30 cellular contexts compared by ENCODE assay signal in the genomic region with DNA sequence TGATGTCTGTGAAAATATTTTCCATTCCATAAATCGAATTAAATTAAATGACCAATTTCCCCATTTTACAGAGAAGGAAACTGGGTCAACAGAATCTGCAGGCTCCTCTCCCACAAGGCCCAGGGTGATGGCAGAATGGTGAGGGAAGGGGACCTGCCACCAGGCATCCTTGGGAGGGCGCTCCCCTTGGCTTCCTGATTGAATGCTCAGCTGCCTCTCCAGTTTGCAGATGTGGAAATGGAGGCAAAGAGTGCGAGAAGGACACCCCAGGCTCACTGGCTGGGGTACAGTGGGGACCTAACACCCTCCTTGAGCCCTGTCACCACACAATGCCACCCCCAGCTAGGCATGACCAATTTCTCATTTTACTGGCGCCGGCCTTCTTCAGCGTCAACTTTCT. TPM values are rescaled to one million over a fixed set of nuclear protein-coding genes. Genes with fewer than 3 reads are reported as not detected.
DNase-seq lines count a peak whose midpoint lies in the region; ATAC-seq, FAIRE-seq and TF ChIP-seq lines count a peak whose summit lies in the region.
"Had no signal": no experiment of that assay in that cellular context is flagged by ENCODE, and none has a peak within 500 bp of the region (broad histone marks: within the 10 kb centered on the region; RNA-seq: fewer than 3 reads in every experiment).

No MANE protein-coding gene starts in this region.

- H3K36me3 ChIP-seq in right atrium auricular region (no peaks in the 10 kb centered on the region), pancreas (no peaks in the 10 kb centered on the region), upper lobe of right lung (no peaks in the 10 kb centered on the region), left lung (no peaks in the 10 kb centered on the region)
- H3K36me3 ChIP-seq: ascending aorta, BLaER1, upper lobe of left lung had no signal

- WGBS in right cardiac atrium = 92% methylated on average over 6 of the region's 6 CpGs
- WGBS in pancreas, 2 donors = 90 to 91% methylated on average over 6 of the region's 6 CpGs

- H3K4me3 ChIP-seq in right atrium auricular region = no peak overlapping the region
- no peak overlapping the region for H3K4me3 ChIP-seq in right cardiac atrium (ENCODE audit: low read length)
- H3K4me3 ChIP-seq in pancreas = no peak overlapping the region
- H3K4me3 ChIP-seq in upper lobe of right lung = no peak overlapping the region
- H3K4me3 ChIP-seq in left lung = no peak overlapping the region
- H3K4me3 ChIP-seq: ascending aorta, BLaER1, upper lobe of left lung had no signal

- DNase-seq in right atrium auricular region (ENCODE audit: low spot score) (peak; percentile 43), right cardiac atrium (no peak), iPS-NIHi11 (ENCODE audit: low spot score) (peak; percentile 2), pancreas (peak in 4 of 6 donors; percentile 6 to 21 (median 12)), upper lobe of right lung (peak; percentile 25), D721Med (ENCODE audit: insufficient read length, low spot score) (no peak), hepatic stellate cell (ENCODE audit: low spot score) (no peak), left lung (no peak)
- DNase-seq: activated CD4-positive, alpha-beta T cell treated with anti-CD3 and anti-CD28 coated beads, Interleukin-2, amount 50 U/mL, for 4 hours; activated CD4-positive, CD25-positive, alpha-beta regulatory T cell; activated naive CD8-positive, alpha-beta T cell treated with anti-CD3 and anti-CD28 coated beads for 36 hours; caudate nucleus; DMS153; foreskin fibroblast; H9; kidney glomerular epithelial cell; MM.1S; NCI-H1417; NCI-H2029 treated with DMSO at 0.1 percent for 48 hours; NCI-H526; nephron progenitor cell; OCI-M1; SK-N-SH; substantia nigra had no signal

- ATAC-seq in right cardiac atrium = no peak
- ATAC-seq in pancreas = no peak
- no peak for ATAC-seq in upper lobe of right lung
- ATAC-seq in left lung = no peak
- ATAC-seq: stimulated activated memory B cell treated with anti-CD40 and anti-IgM and Interleukin-4, amounts not matched to agents 10 μg/mL and 1 μg/mL and 100 μg/mL, for 72 hours had no signal

- TF ChIP-seq CTCF in right atrium auricular region (IDR thresholded peaks at IDR 0.05) (no peak), pancreas (IDR thresholded peaks at IDR 0.05) (no peak), upper lobe of right lung (IDR thresholded peaks at IDR 0.05) (no peak), D721Med (IDR thresholded peaks at IDR 0.05; ENCODE audit: insufficient read depth, missing control alignments) (no peak), left lung (IDR thresholded peaks at IDR 0.05) (no peak)

- H3K27me3 ChIP-seq in right atrium auricular region (no peaks in the 10 kb centered on the region), right cardiac atrium (ENCODE audit: control insufficient read depth, insufficient read depth) (no peaks in the 10 kb centered on the region), pancreas (no peaks in the 10 kb centered on the region), upper lobe of right lung (no peaks in the 10 kb centered on the region), left lung (peaks cover 0 to 25% of the 10 kb centered on the region in 2 donors)
- H3K27me3 ChIP-seq: ascending aorta, BLaER1, upper lobe of left lung had no signal

- H3K9me3 ChIP-seq in right atrium auricular region = no peaks in the 10 kb centered on the region
- H3K9me3 ChIP-seq in right cardiac atrium (ENCODE audit: control insufficient read depth, low read length) = no peaks in the 10 kb centered on the region
- no peaks in the 10 kb centered on the region for H3K9me3 ChIP-seq in pancreas
- H3K9me3 ChIP-seq in upper lobe of right lung = no peaks in the 10 kb centered on the region
- H3K9me3 ChIP-seq in left lung = no peaks in the 10 kb centered on the region
- H3K9me3 ChIP-seq: ascending aorta, BLaER1, SK-N-SH, upper lobe of left lung had no signal

- H3K4me1 ChIP-seq in right atrium auricular region (no peaks in the 10 kb centered on the region), right cardiac atrium (ENCODE audit: control insufficient read depth, insufficient read depth, low read length) (no peaks in the 10 kb centered on the region), pancreas (no peaks in the 10 kb centered on the region), upper lobe of right lung (no peaks in the 10 kb centered on the region), left lung (no peaks in the 10 kb centered on the region)
- H3K4me1 ChIP-seq: ascending aorta, upper lobe of left lung had no signal

- intact Hi-C loops in right cardiac atrium (cut with DNase I) (no loop called here), pancreas (cut with DNase I) (loop anchor here in 1 of 3 donors (5.0 kb wide), 1 partner anchor 293 kb away; no protein-coding TSS in a partner anchor), upper lobe of right lung (cut with DNase I) (no loop called here), left lung (cut with DNase I) (no loop called here)

- no peak for FAIRE-seq in pancreas (lab: Jason Lieb, UNC)
- no peak for FAIRE-seq in D721Med (lab: Jason Lieb, UNC)
- FAIRE-seq: GM12891 had no signal

- no peak overlapping the region for H3K27ac ChIP-seq in right atrium auricular region
- H3K27ac ChIP-seq in right cardiac atrium (ENCODE audit: low read length) = no peak overlapping the region
- no peak overlapping the region for H3K27ac ChIP-seq in pancreas
- H3K27ac ChIP-seq in upper lobe of right lung = no peak overlapping the region
- no peak overlapping the region for H3K27ac ChIP-seq in left lung
- H3K27ac ChIP-seq: ascending aorta, HL-60, upper lobe of left lung had no signal

RNA-seq across cellular contexts. Expression of gene CSNK1E, which starts 28.5 kb away (rescaled TPM):
- total RNA-seq in right atrium auricular region (10 to 100 TPM; 41.8 to 78.8 TPM), right cardiac atrium (10 to 100 TPM; 69.7 to 88.6 (median 81.0) TPM), pancreas (10 to 100 TPM; 52.7 to 94.2 (median 57.7) TPM), upper lobe of right lung (115 TPM), left lung (100 to 1,000 TPM in 1 of 2 donors, 10 to 100 TPM in 1; 95.3 to 123 TPM)
- polyA plus RNA-seq in right cardiac atrium (76.3 TPM), pancreas (100 to 1,000 TPM in 1 of 2 donors, 10 to 100 TPM in 1; 87.2 to 115 TPM)

Comparison
In these comparisons a context has a peak if more than half of its experiments do, and no peak if none do; other contexts are left out.
1. DNase-seq: peak in right atrium auricular region (single experiment), iPS-NIHi11 (single experiment), pancreas (4 of 6) and upper lobe of right lung (single experiment); none in right cardiac atrium (0 of 3), D721Med (single experiment), hepatic stellate cell (single experiment) and left lung (0 of 2).